In the genomic region with DNA sequence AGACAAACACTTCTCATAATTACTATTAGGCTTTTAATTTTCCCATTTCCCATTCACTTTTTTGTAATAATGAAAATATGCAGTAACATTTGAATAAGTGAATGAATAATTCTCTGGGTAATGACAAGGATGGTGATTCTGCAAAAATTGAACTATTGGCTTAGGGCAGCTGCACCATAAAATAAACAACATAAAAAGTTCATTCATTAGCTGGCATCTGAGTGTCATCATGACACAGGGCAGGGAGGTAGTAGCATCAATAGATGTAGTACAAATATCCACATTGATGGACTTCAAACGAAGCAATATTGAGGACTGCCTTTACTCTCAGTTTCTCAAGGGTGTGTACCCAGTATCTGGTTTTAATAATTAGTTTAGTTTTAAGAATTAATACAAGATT, we compare ENCODE assay signal across 26 cellular contexts. TPM values are rescaled to one million over a fixed set of nuclear protein-coding genes. Genes with fewer than 3 reads are reported as not detected.
"Had no signal": no experiment of that assay in that cellular context is flagged by ENCODE, and none has a peak within 500 bp of the region (broad histone marks: within the 10 kb centered on the region; RNA-seq: fewer than 3 reads in every experiment).

No MANE protein-coding gene starts in this region.

- FAIRE-seq: frontal cortex, keratinocyte, urothelium cell line had no signal

- DNase-seq: cortex of kidney; effector CD4-positive, alpha-beta T cell; heart left ventricle; immature natural killer cell; mesenchymal stem cell; naive thymus-derived CD4-positive, alpha-beta T cell; nucleus accumbens; posterior cingulate gyrus; psoas muscle; right cardiac atrium; sigmoid colon; stimulated activated CD4-positive, alpha-beta T cell treated with anti-CD3 and anti-CD28 coated beads, Interleukin-2, amount 100 ng/mL, for 24 hours; stimulated activated CD4-positive, alpha-beta T cell treated with anti-CD3 and anti-CD28 coated beads, Interleukin-4, amount 100 ng/mL, for 24 hours; stimulated activated naive CD4-positive, alpha-beta T cell treated with Interleukin-2 at 50 U/mL for 16 hours; stomach; upper lobe of left lung had no signal

- H3K4me3 Mint-ChIP-seq: immature natural killer cell; mesothelial cell of epicardium; naive thymus-derived CD4-positive, alpha-beta T cell; stimulated activated effector memory CD8-positive, alpha-beta T cell treated with anti-CD3 and anti-CD28 coated beads, Interleukin-12 subunit alpha, Interleukin-12 subunit beta, amount 100 ng/mL, for 72 hours had no signal

- H3K9me3 Mint-ChIP-seq: mesothelial cell of epicardium; naive thymus-derived CD4-positive, alpha-beta T cell; nephron; stimulated activated effector memory CD8-positive, alpha-beta T cell treated with anti-CD3 and anti-CD28 coated beads, Interleukin-12 subunit alpha, Interleukin-12 subunit beta, amount 100 ng/mL, for 72 hours had no signal

- H3K4me1 Mint-ChIP-seq: immature natural killer cell had no signal

- H3K4me3 ChIP-seq: heart left ventricle, lung, psoas muscle, sigmoid colon, stomach, thoracic aorta, tibial nerve, upper lobe of left lung had no signal

- H3K27ac ChIP-seq: heart left ventricle, psoas muscle, sigmoid colon, stomach, thoracic aorta, tibial nerve, upper lobe of left lung had no signal

- ATAC-seq: heart left ventricle; left lobe of liver; naive thymus-derived CD4-positive, alpha-beta T cell; psoas muscle; right cardiac atrium; stimulated activated effector memory CD8-positive, alpha-beta T cell treated with anti-CD3 and anti-CD28 coated beads, Interleukin-12 subunit alpha, Interleukin-12 subunit beta, amount 100 ng/mL, for 72 hours had no signal

- H3K9me3 ChIP-seq: heart left ventricle, psoas muscle, sigmoid colon, stomach, thoracic aorta, tibial nerve, upper lobe of left lung had no signal

- H3K36me3 Mint-ChIP-seq: immature natural killer cell; mesothelial cell of epicardium; naive thymus-derived CD4-positive, alpha-beta T cell; stimulated activated effector memory CD8-positive, alpha-beta T cell treated with anti-CD3 and anti-CD28 coated beads, Interleukin-12 subunit alpha, Interleukin-12 subunit beta, amount 100 ng/mL, for 72 hours had no signal

- H3K4me1 ChIP-seq: psoas muscle had no signal

- H3K27ac Mint-ChIP-seq: immature natural killer cell; mesothelial cell of epicardium; naive thymus-derived CD4-positive, alpha-beta T cell; nephron; stimulated activated effector memory CD8-positive, alpha-beta T cell treated with anti-CD3 and anti-CD28 coated beads, Interleukin-12 subunit alpha, Interleukin-12 subunit beta, amount 100 ng/mL, for 72 hours had no signal

RNA-seq across cellular contexts. Expression of gene MEGF10, which starts 4.9 kb away (rescaled TPM):
- total RNA-seq: naive thymus-derived CD4-positive, alpha-beta T cell had no signal
- polyA plus RNA-seq: immature natural killer cell; keratinocyte; naive thymus-derived CD4-positive, alpha-beta T cell had no signal
